In the genomic region with DNA sequence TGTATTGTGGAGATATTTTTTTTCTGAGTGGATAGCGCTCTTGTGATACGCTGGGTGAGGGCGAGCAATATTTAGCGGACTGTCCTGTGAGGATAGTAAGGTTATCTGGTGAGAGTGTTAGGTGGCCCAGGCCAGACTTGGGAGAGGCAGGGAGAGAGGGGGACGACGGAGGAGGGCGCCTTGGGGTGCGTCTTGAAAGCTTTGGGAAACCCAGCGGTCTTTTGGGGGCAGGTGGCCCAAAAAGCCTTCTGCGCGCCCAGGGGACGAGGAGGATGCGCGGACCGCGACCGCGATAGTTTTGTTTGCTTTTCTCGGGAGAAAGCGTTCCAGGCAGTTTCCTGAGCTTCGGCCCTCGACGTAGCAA, we compare ENCODE assay signal across 1 cellular context.
TF ChIP-seq lines count a peak whose summit lies in the region.

No MANE protein-coding gene starts in this region.

TF ChIP-seq in liver, 16 proteins besides CTCF, POLR2A, EP300 and RAD21 (continued from another document):
- TF ChIP-seq, protein P1, sequence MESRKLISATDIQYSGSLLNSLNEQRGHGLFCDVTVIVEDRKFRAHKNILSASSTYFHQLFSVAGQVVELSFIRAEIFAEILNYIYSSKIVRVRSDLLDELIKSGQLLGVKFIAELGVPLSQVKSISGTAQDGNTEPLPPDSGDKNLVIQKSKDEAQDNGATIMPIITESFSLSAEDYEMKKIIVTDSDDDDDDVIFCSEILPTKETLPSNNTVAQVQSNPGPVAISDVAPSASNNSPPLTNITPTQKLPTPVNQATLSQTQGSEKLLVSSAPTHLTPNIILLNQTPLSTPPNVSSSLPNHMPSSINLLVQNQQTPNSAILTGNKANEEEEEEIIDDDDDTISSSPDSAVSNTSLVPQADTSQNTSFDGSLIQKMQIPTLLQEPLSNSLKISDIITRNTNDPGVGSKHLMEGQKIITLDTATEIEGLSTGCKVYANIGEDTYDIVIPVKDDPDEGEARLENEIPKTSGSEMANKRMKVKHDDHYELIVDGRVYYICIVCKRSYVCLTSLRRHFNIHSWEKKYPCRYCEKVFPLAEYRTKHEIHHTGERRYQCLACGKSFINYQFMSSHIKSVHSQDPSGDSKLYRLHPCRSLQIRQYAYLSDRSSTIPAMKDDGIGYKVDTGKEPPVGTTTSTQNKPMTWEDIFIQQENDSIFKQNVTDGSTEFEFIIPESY (IDR thresholded peaks at IDR 0.05): no peak
- no peak for TF ChIP-seq NR2F2 (IDR thresholded peaks at IDR 0.05)
- TF ChIP-seq RXRA (IDR thresholded peaks at IDR 0.05): no peak
- TF ChIP-seq YY1 (IDR thresholded peaks at IDR 0.05): no peak
- no peak for TF ChIP-seq TAF1 (conservative IDR thresholded peaks at IDR 0.05)
- no peak for TF ChIP-seq HNF4G (IDR thresholded peaks at IDR 0.05)
- TF ChIP-seq MAX (IDR thresholded peaks at IDR 0.05): no peak
- no peak for TF ChIP-seq FOXA1 (IDR thresholded peaks at IDR 0.05)
